ENCODE assay signal across 8 cellular contexts in the genomic region with DNA sequence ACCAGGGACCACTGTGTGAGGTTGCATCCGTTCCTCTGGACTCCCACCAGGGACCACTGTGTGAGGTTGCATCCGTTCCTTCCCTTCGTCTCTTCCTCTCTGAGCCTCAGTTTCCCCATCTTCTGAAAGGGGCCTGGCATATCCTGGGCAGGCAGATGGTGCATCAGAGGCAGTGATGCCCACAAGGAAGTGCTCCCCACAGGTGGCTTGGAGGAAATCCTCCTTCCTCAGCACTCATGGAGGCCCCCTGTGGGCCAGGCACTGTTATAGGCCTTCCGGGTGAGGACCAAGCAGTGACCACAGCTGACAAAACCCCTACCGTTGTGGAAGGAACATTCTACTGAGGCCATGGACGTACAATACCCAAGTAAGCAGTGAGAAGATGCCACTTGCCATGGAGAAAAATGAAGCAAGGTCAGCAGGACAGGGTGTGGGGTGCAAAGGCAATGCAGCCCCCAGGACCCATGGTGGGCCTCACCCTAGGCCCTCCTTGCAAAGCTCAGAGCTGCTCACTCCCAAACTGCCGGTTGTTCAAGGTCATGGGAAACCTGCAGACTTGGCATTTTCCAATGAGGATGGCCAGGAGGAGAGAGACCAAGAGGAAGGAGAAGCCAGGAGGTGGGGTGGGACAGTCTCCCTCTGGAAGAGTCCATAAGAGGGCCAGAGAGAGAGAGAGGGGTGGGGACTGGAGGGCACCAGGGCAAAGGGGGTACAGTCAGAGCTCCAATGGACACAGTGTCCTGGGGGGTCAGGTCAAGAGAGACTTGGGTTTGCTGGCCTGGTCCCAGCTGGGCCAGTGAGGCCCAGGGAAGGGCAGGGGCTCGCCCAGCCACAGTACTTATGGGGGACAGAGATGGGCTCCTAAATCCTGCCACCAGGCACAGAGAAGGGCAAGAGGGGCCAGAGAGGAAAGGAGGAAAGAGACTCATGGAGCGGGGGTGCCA. TPM values are rescaled to one million over a fixed set of nuclear protein-coding genes. Genes with fewer than 3 reads are reported as not detected.
DNase-seq lines count a peak whose midpoint lies in the region; ATAC-seq and TF ChIP-seq lines count a peak whose summit lies in the region.

No MANE protein-coding gene starts in this region.

- H3K4me3 ChIP-seq in GM06990 (replicated peaks; ENCODE audit: low read depth, low read length), result no peak overlapping the region
- no peak overlapping the region for H3K4me3 ChIP-seq in choroid plexus epithelial cell (ENCODE audit: low read depth, low read length)
- H3K4me3 ChIP-seq in mesendoderm (ENCODE audit: low read length), result no peak overlapping the region
- H3K4me3 ChIP-seq in aorta (ENCODE audit: low read length in 2 of 2), result no peak overlapping the region
- no peak overlapping the region for H3K4me3 ChIP-seq in lower leg skin (ENCODE audit: low read depth, poor library complexity, severe bottlenecking)

- H3K27ac ChIP-seq in mesendoderm (ENCODE audit: low read depth, low read length) (peak overlapping the region; percentile 32), aorta (ENCODE audit: low read depth in 1 of 2, low read length in 2 of 2) (peak overlapping the region in 1 of 2 donors; percentile 66)

- H2BK15ac ChIP-seq in mesendoderm (replicated peaks; ENCODE audit: low read depth), result no peak overlapping the region

- peak overlapping the region; percentile 36 for H3K9ac ChIP-seq in mesendoderm (ENCODE audit: low read length)

- no peak for DNase-seq in GM06990 (ENCODE audit: extremely low read depth, insufficient read length)
- peak; percentile 62 for DNase-seq in NCI-H69 (lab: John Stamatoyannopoulos, UW)
- peak; percentile 63 for DNase-seq in choroid plexus epithelial cell (ENCODE audit: low read depth)
- DNase-seq in mesendoderm, result peak; percentile 83
- no peak for DNase-seq in aorta
- DNase-seq in lower leg skin (ENCODE audit: low spot score in 2 of 2), result no peak
- no peak for DNase-seq in stimulated activated CD4-positive, alpha-beta T cell treated with anti-CD3 and anti-CD28 coated beads, Interleukin-4, amount 100 ng/mL, for 24 hours

- H3K4me1 ChIP-seq in mesendoderm (ENCODE audit: control insufficient read depth, low read depth, low read length) (peaks cover 5% of the 10 kb centered on the region), aorta (ENCODE audit: control insufficient read depth in 1 of 2, insufficient read depth in 2 of 2, low read length in 2 of 2) (no peaks in the 10 kb centered on the region)

- H3K4ac ChIP-seq in mesendoderm (ENCODE audit: low read depth, low read length), result peak overlapping the region; percentile 92

- TF ChIP-seq CTCF in GM06990 (IDR thresholded peaks at IDR 0.05; ENCODE audit: insufficient read depth, low read length, poor library complexity, severe bottlenecking), result peak; percentile 22
- TF ChIP-seq CTCF in choroid plexus epithelial cell (conservative IDR thresholded peaks at IDR 0.05; ENCODE audit: low read depth, low read length), result peak; percentile 57
- TF ChIP-seq CTCF in lower leg skin (IDR thresholded peaks at IDR 0.05), result no peak

- no peaks in the 10 kb centered on the region for H3K9me3 ChIP-seq in aorta (ENCODE audit: control insufficient read depth, low read length)

- peak overlapping the region; percentile 66 for H3K23ac ChIP-seq in mesendoderm (ENCODE audit: low read length)

- no peaks in the 10 kb centered on the region for H3K79me1 ChIP-seq in mesendoderm (ENCODE audit: low read length)

- H3K18ac ChIP-seq in mesendoderm (ENCODE audit: low read length), result peak overlapping the region; percentile 95

- no peak for TF ChIP-seq POLR2A in lower leg skin (IDR thresholded peaks at IDR 0.05)

- no peak overlapping the region for H3K4me2 ChIP-seq in mesendoderm (ENCODE audit: low read length)

- no peaks in the 10 kb centered on the region for H3K79me2 ChIP-seq in mesendoderm (ENCODE audit: control insufficient read depth, insufficient read depth, low read length)

- peak overlapping the region; percentile 84 for H3K56ac ChIP-seq in mesendoderm (ENCODE audit: low read length)

- H2BK120ac ChIP-seq in mesendoderm (ENCODE audit: low read depth, low read length), result peak overlapping the region; percentile 69

- H4K5ac ChIP-seq in mesendoderm (ENCODE audit: low read length), result no peak overlapping the region

- peak overlapping the region; percentile 84 for H2AK5ac ChIP-seq in mesendoderm (ENCODE audit: low read length)

- intact Hi-C loops in aorta (cut with DNase I), result loop anchor here in 1 of 2 donors (2.0 kb wide), 1 partner anchor 73 kb away; no protein-coding TSS in a partner anchor
- intact Hi-C loops in lower leg skin (cut with DNase I; ENCODE audit: low total_unique reads), result no loop called here

- peak overlapping the region; percentile 6 for H2BK5ac ChIP-seq in mesendoderm (ENCODE audit: low read length)

- peaks cover 2% of the 10 kb centered on the region for H3K27me3 ChIP-seq in GM06990 (replicated peaks; ENCODE audit: control insufficient read depth, insufficient read depth, low read length)
- H3K27me3 ChIP-seq in mesendoderm (ENCODE audit: insufficient read depth, low read length, poor library complexity), result no peaks in the 10 kb centered on the region
- no peaks in the 10 kb centered on the region for H3K27me3 ChIP-seq in aorta (ENCODE audit: control insufficient read depth in 1 of 2, insufficient read depth in 2 of 2, low read length in 1 of 2)

- ATAC-seq in aorta (ENCODE audit: low FRiP score) (peak; percentile 21), GM18907 (IDR thresholded peaks at IDR 0.05; ENCODE audit: unreplicated experiment) (no peak)

- H4K8ac ChIP-seq in mesendoderm (ENCODE audit: low read depth, low read length), result peak overlapping the region; percentile 41

- WGBS in mesendoderm (ENCODE audit: extremely low coverage, insufficient coverage, low lambda C conversion rate), result no CpG with 5 or more reads among the region's 9 CpGs
- WGBS in aorta, 2 donors, result 55 to 60% methylated on average over 9 of the region's 9 CpGs
- 71 to 75% methylated on average over 9 of the region's 9 CpGs for WGBS in lower leg skin, 2 donors

- no peaks in the 10 kb centered on the region for H3K36me3 ChIP-seq in GM06990 (ENCODE audit: control insufficient read depth, insufficient read depth, low read length)
- no peaks in the 10 kb centered on the region for H3K36me3 ChIP-seq in mesendoderm (ENCODE audit: control insufficient read depth, insufficient read depth, low read length)
- no peaks in the 10 kb centered on the region for H3K36me3 ChIP-seq in aorta (ENCODE audit: control insufficient read depth in 1 of 2, insufficient read depth in 2 of 2, low read length in 1 of 2)

RNA-seq across cellular contexts. Expression of a gene that starts 51.1 kb away (rescaled TPM):
- not detected for polyA plus RNA-seq in mesendoderm (2013, experiment 1 of 2)
- not detected for polyA plus RNA-seq in mesendoderm (2013, experiment 2 of 2)
- total RNA-seq in aorta, result under 1 TPM; 0.30 to 0.62 TPM
- polyA plus RNA-seq in aorta, result 1 to 10 TPM in 1 of 2 donors, not detected in 1; 4.8 TPM
- not detected for total RNA-seq in lower leg skin

RNA-seq across cellular contexts. Expression of a gene that starts 56.2 kb away (rescaled TPM):
- 42.0 TPM for polyA plus RNA-seq in mesendoderm (2013, experiment 1 of 2)
- 43.1 TPM for polyA plus RNA-seq in mesendoderm (2013, experiment 2 of 2)
- total RNA-seq in aorta, result 10 to 100 TPM; 22.7 to 25.6 TPM
- polyA plus RNA-seq in aorta, result 10 to 100 TPM; 34.3 to 41.1 TPM
- 10 to 100 TPM; 19.7 to 31.0 (median 25.7) TPM for total RNA-seq in lower leg skin

Comparison
In these comparisons a context has a peak if more than half of its experiments do, and no peak if none do; other contexts are left out.
1. DNase-seq: peak in NCI-H69 (single experiment), choroid plexus epithelial cell (single experiment) and mesendoderm (single experiment); none in GM06990 (single experiment), aorta (0 of 2), lower leg skin (0 of 2) and stimulated activated CD4-positive, alpha-beta T cell treated with anti-CD3 and anti-CD28 coated beads, Interleukin-4, amount 100 ng/mL, for 24 hours (single experiment).
2. CTCF ChIP-seq: peak in GM06990 (single experiment) and choroid plexus epithelial cell (single experiment); none in lower leg skin (0 of 3).